Comparison of ENCODE assay signal across 28 cellular contexts in genomic region chr9:35294066-35294465, GRCh38.
"Had no signal": no experiment of that assay in that cellular context is flagged by ENCODE, and none has a peak within 500 bp of the region (broad histone marks: within the 10 kb centered on the region; RNA-seq: fewer than 3 reads in every experiment).

No MANE protein-coding gene starts in this region.

- DNase-seq: dorsolateral prefrontal cortex; effector CD8-positive, alpha-beta T cell; esophagus squamous epithelium; foreskin melanocyte; glutamatergic neuron; heart right ventricle; left cardiac atrium; left lung; mesenchymal stem cell; mucosa of descending colon; naive B cell; right cardiac atrium; sigmoid colon; stimulated activated CD4-positive, alpha-beta T cell treated with anti-CD3 and anti-CD28 coated beads, Interleukin-2, amount 100 ng/mL, for 24 hours; stimulated activated CD4-positive, alpha-beta T cell treated with anti-CD3 and anti-CD28 coated beads, Interleukin-4, amount 100 ng/mL, for 24 hours; transverse colon; upper lobe of right lung; uterus had no signal

- H3K27me3 Mint-ChIP-seq: stimulated activated naive CD8-positive, alpha-beta T cell treated with anti-CD3 and anti-CD28 coated beads, Interleukin-15, Interleukin-2, amounts not matched to agents 100 ng/mL and 50 ng/mL, for 24 hours had no signal

- H3K4me3 Mint-ChIP-seq: mesothelial cell of epicardium; naive B cell; natural killer cell treated with Interleukin-12 subunit alpha and Interleukin-12 subunit beta and Interleukin-15 and Interleukin-18, amount 100 ng/mL, for 72 hours; stimulated activated effector memory CD8-positive, alpha-beta T cell treated with anti-CD3 and anti-CD28 coated beads, Interleukin-12 subunit alpha, Interleukin-12 subunit beta, amount 100 ng/mL, for 72 hours; stimulated activated naive CD8-positive, alpha-beta T cell treated with anti-CD3 and anti-CD28 coated beads, Interleukin-15, Interleukin-2, amounts not matched to agents 100 ng/mL and 50 ng/mL, for 24 hours had no signal

- H3K36me3 Mint-ChIP-seq: mesothelial cell of epicardium; naive B cell; natural killer cell treated with Interleukin-12 subunit alpha and Interleukin-12 subunit beta and Interleukin-15 and Interleukin-18, amount 100 ng/mL, for 72 hours; stimulated activated effector memory CD8-positive, alpha-beta T cell treated with anti-CD3 and anti-CD28 coated beads, Interleukin-12 subunit alpha, Interleukin-12 subunit beta, amount 100 ng/mL, for 72 hours had no signal

- H3K4me1 Mint-ChIP-seq: naive B cell; stimulated activated effector memory CD8-positive, alpha-beta T cell treated with anti-CD3 and anti-CD28 coated beads, Interleukin-12 subunit alpha, Interleukin-12 subunit beta, amount 100 ng/mL, for 72 hours had no signal

- H3K36me3 ChIP-seq: prostate gland, suprapubic skin, transverse colon, uterus had no signal

- H3K9me3 ChIP-seq: esophagus squamous epithelium, heart right ventricle, left lung, mucosa of descending colon, prostate gland, sigmoid colon, suprapubic skin, transverse colon, upper lobe of right lung, uterus had no signal

- H3K9ac ChIP-seq: parathyroid adenoma had no signal

- H3K79me2 ChIP-seq: parathyroid adenoma had no signal

- H2AFZ ChIP-seq: parathyroid adenoma had no signal

- H3K27me3 ChIP-seq: dorsolateral prefrontal cortex, esophagus squamous epithelium, heart right ventricle, left lung, sigmoid colon, suprapubic skin, transverse colon, upper lobe of right lung, uterus had no signal

- H3K9me3 Mint-ChIP-seq: mesothelial cell of epicardium; naive B cell; natural killer cell treated with Interleukin-12 subunit alpha and Interleukin-12 subunit beta and Interleukin-15 and Interleukin-18, amount 100 ng/mL, for 72 hours; stimulated activated effector memory CD8-positive, alpha-beta T cell treated with anti-CD3 and anti-CD28 coated beads, Interleukin-12 subunit alpha, Interleukin-12 subunit beta, amount 100 ng/mL, for 72 hours; stimulated activated naive CD8-positive, alpha-beta T cell treated with anti-CD3 and anti-CD28 coated beads, Interleukin-15, Interleukin-2, amounts not matched to agents 100 ng/mL and 50 ng/mL, for 24 hours had no signal

- H3K4me1 ChIP-seq: esophagus squamous epithelium, left lung, parathyroid adenoma, prostate gland, sigmoid colon, suprapubic skin, transverse colon, upper lobe of right lung, uterus had no signal

- ATAC-seq: heart right ventricle; left cardiac atrium; mucosa of descending colon; natural killer cell treated with Interleukin-12 subunit alpha and Interleukin-12 subunit beta and Interleukin-15 and Interleukin-18, amount 100 ng/mL, for 72 hours; right cardiac atrium; stimulated activated effector memory CD8-positive, alpha-beta T cell treated with anti-CD3 and anti-CD28 coated beads, Interleukin-12 subunit alpha, Interleukin-12 subunit beta, amount 100 ng/mL, for 72 hours; upper lobe of right lung had no signal

- FAIRE-seq: colon, endothelial cell of umbilical vein, islet of Langerhans had no signal

- H3K4me3 ChIP-seq: dorsolateral prefrontal cortex, esophagus squamous epithelium, heart right ventricle, left lung, mucosa of descending colon, prostate gland, sigmoid colon, suprapubic skin, transverse colon, upper lobe of right lung, uterus had no signal

- H3K27ac ChIP-seq: dorsolateral prefrontal cortex, esophagus squamous epithelium, heart right ventricle, left lung, parathyroid adenoma, prostate gland, sigmoid colon, suprapubic skin, transverse colon, upper lobe of right lung, uterus had no signal

- H3K27ac Mint-ChIP-seq: mesothelial cell of epicardium; natural killer cell treated with Interleukin-12 subunit alpha and Interleukin-12 subunit beta and Interleukin-15 and Interleukin-18, amount 100 ng/mL, for 72 hours; stimulated activated effector memory CD8-positive, alpha-beta T cell treated with anti-CD3 and anti-CD28 coated beads, Interleukin-12 subunit alpha, Interleukin-12 subunit beta, amount 100 ng/mL, for 72 hours; stimulated activated naive CD8-positive, alpha-beta T cell treated with anti-CD3 and anti-CD28 coated beads, Interleukin-15, Interleukin-2, amounts not matched to agents 100 ng/mL and 50 ng/mL, for 24 hours had no signal
